ENCODE assay signal across 10 cellular contexts in genomic region chr17:21697508-21697860, GRCh38. TPM values are rescaled to one million over a fixed set of nuclear protein-coding genes. Genes with fewer than 3 reads are reported as not detected.
"Had no signal": no experiment of that assay in that cellular context is flagged by ENCODE, and none has a peak within 500 bp of the region (broad histone marks: within the 10 kb centered on the region; RNA-seq: fewer than 3 reads in every experiment).

No MANE protein-coding gene starts in this region.

RNA-seq across cellular contexts. Expression of gene KCNJ18, which starts 5.2 kb away (rescaled TPM):
- total RNA-seq: NCI-H460, OCI-LY7, PC-9, Peyer's patch, Right ventricle myocardium superior, RPMI7951, SJCRH30, SJSA1, SK-MEL-5 had no signal
- polyA plus RNA-seq: SK-N-SH had no signal
